Comparison of ENCODE assay signal across 8 cellular contexts in the genomic region with DNA sequence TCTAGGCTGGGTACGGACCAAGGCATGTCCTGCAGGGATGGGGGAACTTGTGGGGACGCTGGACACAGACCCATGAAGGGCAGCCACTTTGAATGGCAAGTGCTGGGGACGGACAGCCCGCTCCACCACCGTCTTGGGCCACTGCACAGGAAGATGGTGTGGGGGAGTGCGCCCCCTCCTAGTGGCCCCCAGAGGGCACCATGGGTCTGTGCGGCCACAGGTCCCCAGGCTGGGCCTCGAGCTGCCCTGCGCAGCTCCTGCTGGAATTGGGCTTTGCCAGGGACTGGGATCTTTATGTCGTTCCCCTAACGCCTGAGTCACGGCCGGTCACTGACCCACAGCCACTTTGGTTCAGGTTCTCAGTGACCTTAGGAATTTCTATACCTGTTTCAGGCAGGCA. TPM values are rescaled to one million over a fixed set of nuclear protein-coding genes. Genes with fewer than 3 reads are reported as not detected.
DNase-seq lines count a peak whose midpoint lies in the region; ATAC-seq and TF ChIP-seq lines count a peak whose summit lies in the region.

No MANE protein-coding gene starts in this region.

- intact Hi-C loops in sciatic nerve (cut with DNase I), result no loop called here

- DNase-seq in NCI-H2227 (lab: John Stamatoyannopoulos, UW; ENCODE audit: unreplicated experiment), result peak; percentile 4
- DNase-seq in NCI-H2227 treated with DMSO at 0.1 percent for 48 hours (lab: John Stamatoyannopoulos, UW), result no peak
- peak in 1 of 2 donors; percentile 58 for DNase-seq in foreskin fibroblast
- no peak for DNase-seq in sciatic nerve (ENCODE audit: low spot score)
- no peak for DNase-seq in activated naive CD4-positive, alpha-beta T cell treated with anti-CD3 and anti-CD28 coated beads, Interleukin-2, amount 50 U/mL, for 16 hours

- TF ChIP-seq CTCF in foreskin fibroblast (IDR thresholded peaks at IDR 0.05; ENCODE audit: low read depth, low read length), result peak; percentile 46

- H3K4me3 ChIP-seq in foreskin fibroblast (ENCODE audit: low read depth in 1 of 2, low read length in 2 of 2), result no peak overlapping the region

- ATAC-seq in sciatic nerve (peak; percentile 52), HG03175 (IDR thresholded peaks at IDR 0.05; ENCODE audit: unreplicated experiment) (no peak), GM21360 (IDR thresholded peaks at IDR 0.05; ENCODE audit: unreplicated experiment) (no peak)

TF ChIP-seq in PFSK-1, 5 proteins besides CTCF, POLR2A, EP300 and RAD21:
- TF ChIP-seq, protein P1, sequence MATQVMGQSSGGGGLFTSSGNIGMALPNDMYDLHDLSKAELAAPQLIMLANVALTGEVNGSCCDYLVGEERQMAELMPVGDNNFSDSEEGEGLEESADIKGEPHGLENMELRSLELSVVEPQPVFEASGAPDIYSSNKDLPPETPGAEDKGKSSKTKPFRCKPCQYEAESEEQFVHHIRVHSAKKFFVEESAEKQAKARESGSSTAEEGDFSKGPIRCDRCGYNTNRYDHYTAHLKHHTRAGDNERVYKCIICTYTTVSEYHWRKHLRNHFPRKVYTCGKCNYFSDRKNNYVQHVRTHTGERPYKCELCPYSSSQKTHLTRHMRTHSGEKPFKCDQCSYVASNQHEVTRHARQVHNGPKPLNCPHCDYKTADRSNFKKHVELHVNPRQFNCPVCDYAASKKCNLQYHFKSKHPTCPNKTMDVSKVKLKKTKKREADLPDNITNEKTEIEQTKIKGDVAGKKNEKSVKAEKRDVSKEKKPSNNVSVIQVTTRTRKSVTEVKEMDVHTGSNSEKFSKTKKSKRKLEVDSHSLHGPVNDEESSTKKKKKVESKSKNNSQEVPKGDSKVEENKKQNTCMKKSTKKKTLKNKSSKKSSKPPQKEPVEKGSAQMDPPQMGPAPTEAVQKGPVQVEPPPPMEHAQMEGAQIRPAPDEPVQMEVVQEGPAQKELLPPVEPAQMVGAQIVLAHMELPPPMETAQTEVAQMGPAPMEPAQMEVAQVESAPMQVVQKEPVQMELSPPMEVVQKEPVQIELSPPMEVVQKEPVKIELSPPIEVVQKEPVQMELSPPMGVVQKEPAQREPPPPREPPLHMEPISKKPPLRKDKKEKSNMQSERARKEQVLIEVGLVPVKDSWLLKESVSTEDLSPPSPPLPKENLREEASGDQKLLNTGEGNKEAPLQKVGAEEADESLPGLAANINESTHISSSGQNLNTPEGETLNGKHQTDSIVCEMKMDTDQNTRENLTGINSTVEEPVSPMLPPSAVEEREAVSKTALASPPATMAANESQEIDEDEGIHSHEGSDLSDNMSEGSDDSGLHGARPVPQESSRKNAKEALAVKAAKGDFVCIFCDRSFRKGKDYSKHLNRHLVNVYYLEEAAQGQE (IDR thresholded peaks at IDR 0.05; ENCODE audit: insufficient read depth in 1 of 2, low read depth in 2 of 2, low read length in 2 of 2), result no peak
- peak; percentile 47; the same call in 1 of the 2 replicates for TF ChIP-seq POLR2AphosphoS5 (IDR thresholded peaks at IDR 0.05; ENCODE audit: low read depth, low read length)

RNA-seq across cellular contexts. Expression of a gene that starts 44.4 kb away (rescaled TPM):
- polyA plus RNA-seq in PFSK-1 (2012; ENCODE audit: insufficient read length, low read depth), result 45.9 TPM
- 46.3 TPM for total RNA-seq in sciatic nerve
